Comparison of ENCODE assay signal across 8 cellular contexts in genomic region chr12:116599285-116600122, GRCh38. TPM values are rescaled to one million over a fixed set of nuclear protein-coding genes. Genes with fewer than 3 reads are reported as not detected.
DNase-seq lines count a peak whose midpoint lies in the region; ATAC-seq, FAIRE-seq and TF ChIP-seq lines count a peak whose summit lies in the region.

No MANE protein-coding gene starts in this region.

- H3K4me1 ChIP-seq in ascending aorta (peaks cover 4 to 22% of the 10 kb centered on the region in 2 donors), right cardiac atrium (ENCODE audit: control insufficient read depth, insufficient read depth, low read length) (peaks cover 11% of the 10 kb centered on the region), uterus (peaks cover 0 to 4% of the 10 kb centered on the region in 2 donors)

- H3K4me3 ChIP-seq in AG10803 (ENCODE audit: low read length) (peak overlapping the region; percentile 41), ascending aorta (peak overlapping the region; percentile 43 to 59), right cardiac atrium (ENCODE audit: low read length) (peak overlapping the region; percentile 16), uterus (peak overlapping the region; percentile 19 to 20)

- TF ChIP-seq CTCF in AG10803 (conservative IDR thresholded peaks at IDR 0.05; ENCODE audit: low read length) (peak; percentile 64), ascending aorta (IDR thresholded peaks at IDR 0.05) (peak; percentile 22 to 86 (median 74)), uterus (IDR thresholded peaks at IDR 0.05) (peak; percentile 36 to 81 (median 70))

- FAIRE-seq in GM19239 (lab: Jason Lieb, UNC) = no peak

- ATAC-seq in right cardiac atrium (peak; percentile 83 to 91), HG03159 (IDR thresholded peaks at IDR 0.05; ENCODE audit: unreplicated experiment) (no peak)

- 13% methylated on average over 30 of the region's 30 CpGs for WGBS in right cardiac atrium

- H3K36me3 ChIP-seq in ascending aorta (no peaks in the 10 kb centered on the region), uterus (no peaks in the 10 kb centered on the region)

- H3K27ac ChIP-seq in ascending aorta = peak overlapping the region; percentile 73 to 79
- peak overlapping the region; percentile 68 for H3K27ac ChIP-seq in right cardiac atrium (ENCODE audit: low read length)
- peak overlapping the region; percentile 86 to 88 for H3K27ac ChIP-seq in uterus

- no peak for TF ChIP-seq POLR2A in uterus (IDR thresholded peaks at IDR 0.05)

- intact Hi-C loops in ascending aorta (cut with DNase I) = loop anchor here (1.0 to 5.0 kb wide), 9 partner anchors 65 to 601 kb away; no protein-coding TSS in a partner anchor
- intact Hi-C loops in right cardiac atrium (cut with DNase I) = loop anchor here (5.0 to 10.0 kb wide), 6 partner anchors 315 to 605 kb away; partner anchors contain the start of gene MED13L (in 1 of the 4)
- intact Hi-C loops in uterus (cut with DNase I; ENCODE audit: low total_unique reads) = loop anchor here (10.0 kb wide), 3 partner anchors 65 to 595 kb away; partner anchors contain the start of gene MED13L

- H3K9me3 ChIP-seq in ascending aorta = no peaks in the 10 kb centered on the region
- H3K9me3 ChIP-seq in right cardiac atrium (ENCODE audit: control insufficient read depth, low read length) = no peaks in the 10 kb centered on the region
- H3K9me3 ChIP-seq in uterus = no peaks in the 10 kb centered on the region

- H3K27me3 ChIP-seq in ascending aorta (no peaks in the 10 kb centered on the region), right cardiac atrium (ENCODE audit: control insufficient read depth, insufficient read depth) (no peaks in the 10 kb centered on the region), uterus (no peaks in the 10 kb centered on the region)

- peak; percentile 72 for DNase-seq in AG10803 (ENCODE audit: low read depth)
- peak; percentile 61 for DNase-seq in GM19239 (ENCODE audit: insufficient read length, low spot score)
- peak; percentile 9 to 53 (median 39) for DNase-seq in T-helper 1 cell
- DNase-seq in ascending aorta (ENCODE audit: low spot score in 2 of 2) = peak; percentile 24 to 92
- DNase-seq in right cardiac atrium = peak; percentile 86 to 94 (median 91)
- peak; percentile 67 for DNase-seq in retina
- DNase-seq in uterus = peak; percentile 88 to 89

RNA-seq across cellular contexts. Expression of gene MAP1LC3B2, which starts 40.3 kb away (rescaled TPM):
- total RNA-seq in ascending aorta = not detected
- total RNA-seq in right cardiac atrium = 1 to 10 TPM; 1.9 to 2.7 (median 2.2) TPM
- polyA plus RNA-seq in right cardiac atrium = 2.9 TPM
- total RNA-seq in uterus = 1 to 10 TPM in 2 of 4 donors, not detected in 2; 1.8 to 3.6 TPM

Comparison
In these comparisons a context has a peak if more than half of its experiments do, and no peak if none do; other contexts are left out.
1. DNase-seq: peak in every context shown above with its lines; median percentile 91 in right cardiac atrium; 88 in uterus; 72 in AG10803; 67 in retina; 61 in GM19239; 58 in ascending aorta; 39 in T-helper 1 cell.